Comparison of ENCODE assay signal across 28 cellular contexts in genomic region chr6:1422290-1422689, GRCh38. TPM values are rescaled to one million over a fixed set of nuclear protein-coding genes. Genes with fewer than 3 reads are reported as not detected.
"Had no signal": no experiment of that assay in that cellular context is flagged by ENCODE, and none has a peak within 500 bp of the region (broad histone marks: within the 10 kb centered on the region; RNA-seq: fewer than 3 reads in every experiment).

No MANE protein-coding gene starts in this region.

- DNase-seq: activated CD4-positive, alpha-beta memory T cell treated with anti-CD3 and anti-CD28 coated beads for 36 hours; activated CD4-positive, alpha-beta T cell treated with anti-CD3 and anti-CD28 coated beads, Interleukin-2, amount 10 ng/mL, durations not matched to agents 7 days and 5 days; activated CD4-positive, CD25-positive, alpha-beta regulatory T cell; activated CD8-positive, alpha-beta memory T cell treated with anti-CD3 and anti-CD28 coated beads, Interleukin-2, amount 50 U/mL, for 4 hours; activated gamma-delta T cell treated with Interleukin-2 at 50 U/mL for 16 hours; activated naive CD4-positive, alpha-beta T cell treated with anti-CD3 and anti-CD28 coated beads, Interleukin-2, amount 10 ng/mL, durations not matched to agents 7 days and 5 days; activated naive CD8-positive, alpha-beta T cell treated with anti-CD3 and anti-CD28 coated beads for 36 hours; activated T-cell treated with anti-CD3 and anti-CD28 coated beads, Interleukin-2, amount 50 U/mL, for 72 hours; brain microvascular endothelial cell; caudate nucleus; MM.1S; NCI-H1092; NCI-H1436; NCI-H1694 treated with DMSO at 0.1 percent for 48 hours; NCI-H2029 treated with DMSO at 0.1 percent for 48 hours; NCI-H345; NCI-H510A treated with DMSO at 0.1 percent for 48 hours; NCI-H69; NK-92 treated with Interleukin-12 subunit alpha and Interleukin-12 subunit beta, amount 100 ng/mL, for 24 hours; OCI-M1; Peyer's patch; SIG-M5; T-helper 2 cell; T1000 had no signal

- H3K4me3 ChIP-seq: Peyer's patch had no signal

- H3K9me3 ChIP-seq: Peyer's patch had no signal

- H3K4me1 ChIP-seq: Peyer's patch had no signal

- H3K36me3 ChIP-seq: brain microvascular endothelial cell, Peyer's patch had no signal

- H3K27me3 ChIP-seq: brain microvascular endothelial cell, Peyer's patch had no signal

- H3K27ac ChIP-seq: brain microvascular endothelial cell, KMS-11, Peyer's patch, VCaP had no signal

RNA-seq across cellular contexts. Expression of gene FOXF2, which starts 32.9 kb away (rescaled TPM):
- total RNA-seq: activated CD4-positive, alpha-beta memory T cell treated with anti-CD3 and anti-CD28 coated beads for 36 hours; activated CD4-positive, alpha-beta T cell treated with anti-CD3 and anti-CD28 coated beads, Interleukin-2, amount 10 ng/mL, durations not matched to agents 7 days and 5 days; activated CD8-positive, alpha-beta memory T cell treated with anti-CD3 and anti-CD28 coated beads for 36 hours; activated naive CD8-positive, alpha-beta T cell treated with anti-CD3 and anti-CD28 coated beads for 36 hours; activated T-cell treated with anti-CD3 and anti-CD28 coated beads, Interleukin-2, amount 50 U/mL, for 72 hours; activated T-helper 2 cell treated with anti-CD3 and anti-CD28 coated beads, Interferon-gamma antibody, Interleukin-2, Interleukin-4, amounts not matched to agents 10 μg/mL and 5 μg/mL and 100 μg/mL, durations not matched to agents 14 hours and 24 hours and 36 hours had no signal
